8 cellular contexts compared by ENCODE assay signal in the genomic region with DNA sequence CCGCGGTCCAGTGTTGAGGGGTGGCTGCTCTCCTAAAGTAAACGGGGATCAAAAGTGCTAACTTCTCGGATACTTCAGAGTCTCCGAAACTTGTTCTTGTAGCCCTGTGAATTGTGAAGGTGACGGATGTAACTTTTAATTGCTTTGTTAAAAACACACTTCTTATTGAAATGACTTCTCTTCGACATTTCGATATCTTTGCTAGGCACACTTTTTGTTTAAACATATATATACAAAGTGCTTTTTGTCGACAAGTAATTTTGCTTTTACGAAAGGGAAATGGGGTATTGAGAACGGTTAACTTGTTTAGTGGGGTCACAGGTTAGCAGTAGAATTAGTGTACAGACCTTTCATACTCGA. TPM values are rescaled to one million over a fixed set of nuclear protein-coding genes. Genes with fewer than 3 reads are reported as not detected.
DNase-seq lines count a peak whose midpoint lies in the region; ATAC-seq and TF ChIP-seq lines count a peak whose summit lies in the region.

No MANE protein-coding gene starts in this region.

- no peaks in the 10 kb centered on the region for H3K36me3 ChIP-seq in CD8-positive, alpha-beta T cell (ENCODE audit: insufficient read depth, low read length)
- peaks cover 6% of the 10 kb centered on the region for H3K36me3 ChIP-seq in Karpas-422 (ENCODE audit: insufficient read depth, low read length)
- H3K36me3 ChIP-seq in mucosa of rectum (ENCODE audit: control insufficient read depth in 2 of 2, insufficient read depth in 2 of 2, low read length in 2 of 2) = no peaks in the 10 kb centered on the region

- no peak for TF ChIP-seq CTCF in CD8-positive, alpha-beta T cell (IDR thresholded peaks at IDR 0.05)

- H3K9ac ChIP-seq in Karpas-422 (ENCODE audit: low read length) = peak overlapping the region; percentile 95
- peak overlapping the region; percentile 92 to 93 for H3K9ac ChIP-seq in mucosa of rectum (ENCODE audit: low read depth in 1 of 2, low read length in 2 of 2)

- peaks cover 6% of the 10 kb centered on the region; the same call in 1 of the 2 replicates for H4K20me1 ChIP-seq in Karpas-422 (ENCODE audit: insufficient read depth, low read depth, low read length)

- H3K4me2 ChIP-seq in Karpas-422 (ENCODE audit: low read depth, low read length, poor library complexity, severe bottlenecking) = peak overlapping the region; percentile 89

- H3K4me1 Mint-ChIP-seq in CD8-positive, alpha-beta T cell (ENCODE audit: low read depth) = peaks cover 57% of the 10 kb centered on the region

- H3K27ac ChIP-seq in CD8-positive, alpha-beta T cell (ENCODE audit: low read depth, low read length) = peak overlapping the region; percentile 96
- H3K27ac ChIP-seq in Karpas-422 (ENCODE audit: low read length) (peak overlapping the region; percentile 75), caudate nucleus (ENCODE audit: low read depth, low read length) (peak overlapping the region; percentile 91), mucosa of rectum (ENCODE audit: low read depth in 2 of 2, low read length in 2 of 2) (peak overlapping the region; percentile 87 to 90)

- peaks cover 2% of the 10 kb centered on the region for H3K27me3 Mint-ChIP-seq in CD8-positive, alpha-beta T cell (ENCODE audit: low read depth)

- peak overlapping the region; percentile 93 for H3K4me3 Mint-ChIP-seq in CD8-positive, alpha-beta T cell

- H3K36me3 Mint-ChIP-seq in CD8-positive, alpha-beta T cell = peaks cover 19% of the 10 kb centered on the region

- no peaks in the 10 kb centered on the region for H3K9me2 ChIP-seq in Karpas-422 (replicated peaks; ENCODE audit: insufficient read depth, low read length)

- intact Hi-C loops in CD8-positive, alpha-beta T cell (cut with DNase I, micrococcal nuclease) = loop anchor here (1.0 to 10.0 kb wide), 8 partner anchors 68 to 1038 kb away; partner anchors contain the start of genes CTDP1 (in 2 of the 2) and ADNP2 (in 1 of the 2)

- CTCF ChIA-PET in CD8-positive, alpha-beta T cell (lab: Charles Lee) = no interaction called here

- peak overlapping the region; percentile 100 for H3K27ac Mint-ChIP-seq in CD8-positive, alpha-beta T cell

- H3K4me3 ChIP-seq in CD8-positive, alpha-beta T cell (ENCODE audit: low read depth, low read length) = peak overlapping the region; percentile 93
- H3K4me3 ChIP-seq in Karpas-422 (ENCODE audit: low read length) = peak overlapping the region; percentile 97
- peak overlapping the region; percentile 79 to 94 for H3K4me3 ChIP-seq in mucosa of rectum (ENCODE audit: low read length in 2 of 2)

- peaks cover 53% of the 10 kb centered on the region for H3K79me2 ChIP-seq in Karpas-422 (ENCODE audit: low read length)

- H3K4me1 ChIP-seq in CD8-positive, alpha-beta T cell (ENCODE audit: insufficient read depth, low read length) = peaks cover 34% of the 10 kb centered on the region
- peaks cover 29% of the 10 kb centered on the region for H3K4me1 ChIP-seq in Karpas-422 (ENCODE audit: low read length)
- H3K4me1 ChIP-seq in mucosa of rectum (ENCODE audit: control insufficient read depth in 2 of 2, insufficient read depth in 2 of 2, low read length in 2 of 2) = peaks cover 13 to 15% of the 10 kb centered on the region in 2 donors

- no peaks in the 10 kb centered on the region for H3K9me3 ChIP-seq in CD8-positive, alpha-beta T cell (ENCODE audit: low read length)
- H3K9me3 ChIP-seq in Karpas-422 (ENCODE audit: low read length) = peaks cover 12% of the 10 kb centered on the region
- H3K9me3 ChIP-seq in mucosa of rectum (ENCODE audit: control insufficient read depth in 2 of 2, low read length in 2 of 2) = peaks cover 0 to 3% of the 10 kb centered on the region in 2 donors

- H3K27me3 ChIP-seq in CD8-positive, alpha-beta T cell (ENCODE audit: insufficient read depth, low read length) = no peaks in the 10 kb centered on the region
- no peaks in the 10 kb centered on the region for H3K27me3 ChIP-seq in Karpas-422 (ENCODE audit: low read length)
- H3K27me3 ChIP-seq in mucosa of rectum (ENCODE audit: control insufficient read depth in 2 of 2, insufficient read depth in 2 of 2, low read length in 2 of 2) = no peaks in the 10 kb centered on the region

- no peak for ATAC-seq in CD8-positive, alpha-beta T cell

- H2AFZ ChIP-seq in Karpas-422 (ENCODE audit: low read length) = no peak overlapping the region

- H3K9me3 Mint-ChIP-seq in CD8-positive, alpha-beta T cell = no peaks in the 10 kb centered on the region

- DNase-seq in CD8-positive, alpha-beta T cell = no peak
- DNase-seq in Karpas-422 (no peak), caudate nucleus (lab: John Stamatoyannopoulos, UW) (no peak), NCI-H2227 (lab: John Stamatoyannopoulos, UW; ENCODE audit: unreplicated experiment) (no peak), AG20443 (ENCODE audit: low spot score) (no peak), GM03348 (ENCODE audit: low spot score) (no peak), NOMO-1 treated with dmso at 0.1 percent for 144 hours (lab: John Stamatoyannopoulos, UW; ENCODE audit: unreplicated experiment) (no peak)

- POLR2A ChIA-PET in CD8-positive, alpha-beta T cell (lab: Charles Lee) = interaction anchor here (1.0 kb wide), 1 partner anchor 609 kb away, joined by 3 read pairs; no protein-coding TSS in a partner anchor

RNA-seq across cellular contexts. Expression of gene ATP9B, which starts 0.6 kb away (rescaled TPM):
- total RNA-seq in CD8-positive, alpha-beta T cell = 10 to 100 TPM; 60.8 to 61.1 TPM
- 65.1 and 76.9 TPM in 2 replicates for total RNA-seq in Karpas-422 (2014; rRNA removed; shearing (Covaris generic); ENCODE audit: low replicate concordance)
